Comparison of ENCODE assay signal across 27 cellular contexts in genomic region chr3:130635285-130635684, GRCh38.
"Had no signal": no experiment of that assay in that cellular context is flagged by ENCODE, and none has a peak within 500 bp of the region (broad histone marks: within the 10 kb centered on the region; RNA-seq: fewer than 3 reads in every experiment).

No MANE protein-coding gene starts in this region.

- H3K4me1 ChIP-seq: colonic mucosa, esophagus squamous epithelium, foreskin keratinocyte, gastrocnemius medialis, gastroesophageal sphincter, heart left ventricle, heart right ventricle had no signal

- DNase-seq: colonic mucosa; cortex of kidney; dermis blood vessel endothelial cell; dorsolateral prefrontal cortex; effector CD4-positive, alpha-beta T cell; effector CD8-positive, alpha-beta T cell; effector memory CD4-positive, alpha-beta T cell; effector memory CD8-positive, alpha-beta T cell; endodermal cell; erythroblast; esophagus squamous epithelium; foreskin fibroblast; foreskin keratinocyte; foreskin melanocyte; gastrocnemius medialis; glutamatergic neuron; head of caudate nucleus; heart left ventricle; heart right ventricle had no signal

- H3K36me3 ChIP-seq: colonic mucosa, esophagus squamous epithelium, gastrocnemius medialis, gastroesophageal sphincter, heart left ventricle had no signal

- H3K27me3 ChIP-seq: colonic mucosa, dorsolateral prefrontal cortex, esophagus squamous epithelium, gastrocnemius medialis, gastroesophageal sphincter, heart left ventricle, heart right ventricle had no signal

- ATAC-seq: effector memory CD8-positive, alpha-beta T cell; esophagus mucosa; gastrocnemius medialis; gastroesophageal sphincter; heart left ventricle; heart right ventricle had no signal

- H3K4me3 ChIP-seq: colonic mucosa, coronary artery, dorsolateral prefrontal cortex, esophagus squamous epithelium, gastrocnemius medialis, gastroesophageal sphincter, heart left ventricle, heart right ventricle had no signal

- FAIRE-seq: colon, endometrium, endothelial cell of umbilical vein, frontal cortex had no signal

- H3K27ac ChIP-seq: colonic mucosa, coronary artery, dorsolateral prefrontal cortex, epithelial cell of prostate, esophagus squamous epithelium, foreskin keratinocyte, gastrocnemius medialis, gastroesophageal sphincter, heart left ventricle, heart right ventricle had no signal

- H3K9me3 ChIP-seq: colonic mucosa, esophagus squamous epithelium, gastrocnemius medialis, gastroesophageal sphincter, heart left ventricle, heart right ventricle had no signal
